ENCODE assay signal across 1 cellular context in the genomic region with DNA sequence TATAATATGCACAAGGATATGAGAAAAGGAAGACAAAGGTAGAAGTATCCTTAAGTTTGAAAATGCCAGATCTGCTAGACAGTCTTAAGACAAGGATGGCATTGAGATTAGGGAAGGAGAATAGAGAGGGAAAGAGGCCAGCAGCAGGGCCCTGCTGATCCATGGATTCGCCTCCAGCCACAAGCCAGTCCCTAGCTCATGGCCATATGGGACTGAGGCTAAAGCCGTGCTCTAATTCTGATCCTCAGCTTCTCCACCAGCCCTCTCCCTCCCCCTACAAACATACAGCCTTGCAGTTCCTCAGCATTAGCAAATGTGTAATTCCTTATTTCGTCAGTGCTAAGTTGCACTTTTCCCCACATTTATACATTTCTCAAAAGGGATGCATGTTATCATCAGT.
TF ChIP-seq lines count a peak whose summit lies in the region.

No MANE protein-coding gene starts in this region.

TF ChIP-seq in IMR-90, 13 proteins besides CTCF, POLR2A, EP300 and RAD21 (continued from another document):
- TF ChIP-seq MAZ (IDR thresholded peaks at IDR 0.05; ENCODE audit: borderline replicate concordance, low read depth, low read length) (no peak), CEBPB (IDR thresholded peaks at IDR 0.05; ENCODE audit: low read depth, low read length) (no peak), MXI1 (IDR thresholded peaks at IDR 0.05; ENCODE audit: borderline replicate concordance, low read depth, low read length) (no peak), BHLHE40 (IDR thresholded peaks at IDR 0.05; ENCODE audit: low read depth, low read length) (no peak), NFE2L2 (IDR thresholded peaks at IDR 0.05; ENCODE audit: low read depth, low read length) (no peak), RCOR1 (IDR thresholded peaks at IDR 0.05; ENCODE audit: insufficient replicate concordance, low read length) (no peak), MAFK (IDR thresholded peaks at IDR 0.05; ENCODE audit: low read depth, low read length) (no peak), RFX5 (IDR thresholded peaks at IDR 0.05; ENCODE audit: low read depth, low read length) (no peak)
- TF ChIP-seq, protein P1, sequence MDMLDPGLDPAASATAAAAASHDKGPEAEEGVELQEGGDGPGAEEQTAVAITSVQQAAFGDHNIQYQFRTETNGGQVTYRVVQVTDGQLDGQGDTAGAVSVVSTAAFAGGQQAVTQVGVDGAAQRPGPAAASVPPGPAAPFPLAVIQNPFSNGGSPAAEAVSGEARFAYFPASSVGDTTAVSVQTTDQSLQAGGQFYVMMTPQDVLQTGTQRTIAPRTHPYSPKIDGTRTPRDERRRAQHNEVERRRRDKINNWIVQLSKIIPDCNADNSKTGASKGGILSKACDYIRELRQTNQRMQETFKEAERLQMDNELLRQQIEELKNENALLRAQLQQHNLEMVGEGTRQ (IDR thresholded peaks at IDR 0.05; ENCODE audit: low read depth, low read length), result no peak
- TF ChIP-seq, protein P2, sequence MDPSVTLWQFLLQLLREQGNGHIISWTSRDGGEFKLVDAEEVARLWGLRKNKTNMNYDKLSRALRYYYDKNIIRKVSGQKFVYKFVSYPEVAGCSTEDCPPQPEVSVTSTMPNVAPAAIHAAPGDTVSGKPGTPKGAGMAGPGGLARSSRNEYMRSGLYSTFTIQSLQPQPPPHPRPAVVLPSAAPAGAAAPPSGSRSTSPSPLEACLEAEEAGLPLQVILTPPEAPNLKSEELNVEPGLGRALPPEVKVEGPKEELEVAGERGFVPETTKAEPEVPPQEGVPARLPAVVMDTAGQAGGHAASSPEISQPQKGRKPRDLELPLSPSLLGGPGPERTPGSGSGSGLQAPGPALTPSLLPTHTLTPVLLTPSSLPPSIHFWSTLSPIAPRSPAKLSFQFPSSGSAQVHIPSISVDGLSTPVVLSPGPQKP (IDR thresholded peaks at IDR 0.05; ENCODE audit: borderline replicate concordance, low read depth, low read length), result no peak
